Comparison of ENCODE assay signal across 1 cellular context in the genomic region with DNA sequence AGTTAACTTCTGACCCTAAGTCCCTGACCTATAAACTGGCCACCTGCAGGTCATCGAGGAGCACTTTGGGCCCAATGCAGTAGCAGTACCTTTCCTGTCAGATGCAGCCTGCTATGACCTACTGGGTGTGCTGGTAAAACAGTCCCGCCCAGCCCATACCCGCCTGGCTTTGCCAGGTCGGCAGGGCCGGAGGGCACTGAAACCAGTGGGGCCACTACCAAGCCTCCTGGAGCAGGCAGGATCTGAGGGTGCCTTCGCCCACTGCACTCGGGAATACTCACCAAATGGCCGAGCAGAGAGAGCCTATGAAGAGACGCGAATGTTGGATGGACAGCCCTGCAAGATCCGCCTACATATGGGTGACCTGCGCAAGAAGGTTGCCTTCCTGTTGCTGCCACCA.
TF ChIP-seq lines count a peak whose summit lies in the region.

No MANE protein-coding gene starts in this region.

TF ChIP-seq in IMR-90, 13 proteins besides CTCF, POLR2A, EP300 and RAD21:
- TF ChIP-seq, protein P1, sequence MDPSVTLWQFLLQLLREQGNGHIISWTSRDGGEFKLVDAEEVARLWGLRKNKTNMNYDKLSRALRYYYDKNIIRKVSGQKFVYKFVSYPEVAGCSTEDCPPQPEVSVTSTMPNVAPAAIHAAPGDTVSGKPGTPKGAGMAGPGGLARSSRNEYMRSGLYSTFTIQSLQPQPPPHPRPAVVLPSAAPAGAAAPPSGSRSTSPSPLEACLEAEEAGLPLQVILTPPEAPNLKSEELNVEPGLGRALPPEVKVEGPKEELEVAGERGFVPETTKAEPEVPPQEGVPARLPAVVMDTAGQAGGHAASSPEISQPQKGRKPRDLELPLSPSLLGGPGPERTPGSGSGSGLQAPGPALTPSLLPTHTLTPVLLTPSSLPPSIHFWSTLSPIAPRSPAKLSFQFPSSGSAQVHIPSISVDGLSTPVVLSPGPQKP (IDR thresholded peaks at IDR 0.05; ENCODE audit: borderline replicate concordance, low read depth, low read length), result no peak
- no peak for TF ChIP-seq CEBPB (IDR thresholded peaks at IDR 0.05; ENCODE audit: low read depth, low read length)
- TF ChIP-seq RFX5 (IDR thresholded peaks at IDR 0.05; ENCODE audit: low read depth, low read length), result no peak
- TF ChIP-seq CHD1 (IDR thresholded peaks at IDR 0.05; ENCODE audit: low read depth, low read length), result no peak
